ENCODE assay signal across 17 cellular contexts in the genomic region with DNA sequence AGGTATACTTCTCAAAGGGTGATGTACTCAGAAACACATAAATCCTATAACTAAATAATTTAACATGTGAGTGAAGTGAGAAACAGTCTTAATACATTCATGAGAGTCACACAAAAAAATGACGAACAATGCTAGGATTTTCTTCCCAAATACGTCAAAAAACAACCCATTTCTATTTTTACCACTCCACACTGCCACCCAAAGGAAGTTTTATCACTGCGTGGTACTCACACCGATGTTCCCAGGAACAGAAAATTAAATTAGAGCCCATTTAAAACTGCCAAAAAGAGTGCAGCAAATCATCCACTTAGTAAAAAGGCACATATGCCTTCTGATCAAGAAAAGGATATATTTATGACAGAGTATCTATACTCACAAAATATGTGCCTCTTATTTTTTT.
A peak's percentile ranks its signal among the peaks of the same experiment; 100 is the strongest.
DNase-seq lines count a peak whose midpoint lies in the region; ATAC-seq and TF ChIP-seq lines count a peak whose summit lies in the region.
"Had no signal": no experiment of that assay in that cellular context is flagged by ENCODE, and none has a peak within 500 bp of the region (broad histone marks: within the 10 kb centered on the region; RNA-seq: fewer than 3 reads in every experiment).

No MANE protein-coding gene starts in this region.

- ATAC-seq in esophagus mucosa: no peak

- H3K27ac ChIP-seq in adrenal gland: no peak overlapping the region
- H3K27ac ChIP-seq: tibial nerve had no signal

- intact Hi-C loops in adrenal gland (cut with DNase I): no loop called here

- no peaks in the 10 kb centered on the region for H3K9me3 ChIP-seq in adrenal gland (replicated peaks in 1 of 3)
- H3K9me3 ChIP-seq: tibial nerve had no signal

- no peak overlapping the region for H3K4me3 ChIP-seq in adrenal gland
- H3K4me3 ChIP-seq: tibial nerve had no signal

- peak in 1 of 6 experiments; percentile 4 for TF ChIP-seq CTCF in adrenal gland (IDR thresholded peaks at IDR 0.05)

- no peaks in the 10 kb centered on the region for H3K36me3 ChIP-seq in adrenal gland (replicated peaks in 1 of 2)
- H3K36me3 ChIP-seq: tibial nerve had no signal

- H3K27me3 ChIP-seq in adrenal gland: no peaks in the 10 kb centered on the region
- H3K27me3 ChIP-seq: tibial nerve had no signal

- WGBS in adrenal gland, 4 donors: 35 to 45% (median 39%) methylated on average over 4 of the region's 4 CpGs

- no peak for TF ChIP-seq POLR2A in adrenal gland (IDR thresholded peaks at IDR 0.05)

- DNase-seq in DMS53 (lab: John Stamatoyannopoulos, UW) (peak; percentile 48), DMS53 treated with DMSO at 0.1 percent for 48 hours (lab: John Stamatoyannopoulos, UW; ENCODE audit: unreplicated experiment) (no peak), SK-N-DZ (ENCODE audit: low spot score) (peak; percentile 38), iPS-NIHi7 (ENCODE audit: extremely low spot score) (peak; percentile 15), superior temporal gyrus (ENCODE audit: extremely low spot score) (peak; percentile 31), occipital lobe (lab: John Stamatoyannopoulos, UW) (no peak), adrenal gland (no peak)
- DNase-seq: activated CD4-positive, alpha-beta memory T cell treated with anti-CD3 and anti-CD28 coated beads for 36 hours; activated T-cell treated with anti-CD3 and anti-CD28 coated beads, Interleukin-2, amount 50 U/mL, for 48 hours; CD4-positive, alpha-beta T cell; cerebellar nuclear complex; H7; NCI-H1417; NCI-H345; stimulated activated CD4-positive, alpha-beta T cell treated with anti-CD3 and anti-CD28 coated beads, Interleukin-4, amount 100 ng/mL, for 4 hours had no signal

- no peaks in the 10 kb centered on the region for H3K4me1 ChIP-seq in adrenal gland (replicated peaks in 1 of 2)
- H3K4me1 ChIP-seq: tibial nerve had no signal

Comparison
In these comparisons a context has a peak if more than half of its experiments do, and no peak if none do; other contexts are left out.
1. DNase-seq: peak in DMS53 (single experiment), SK-N-DZ (single experiment), iPS-NIHi7 (single experiment) and superior temporal gyrus (single experiment); none in DMS53 treated with DMSO at 0.1 percent for 48 hours (single experiment), occipital lobe (single experiment) and adrenal gland (0 of 7).